ENCODE assay signal across 20 cellular contexts in the genomic region with DNA sequence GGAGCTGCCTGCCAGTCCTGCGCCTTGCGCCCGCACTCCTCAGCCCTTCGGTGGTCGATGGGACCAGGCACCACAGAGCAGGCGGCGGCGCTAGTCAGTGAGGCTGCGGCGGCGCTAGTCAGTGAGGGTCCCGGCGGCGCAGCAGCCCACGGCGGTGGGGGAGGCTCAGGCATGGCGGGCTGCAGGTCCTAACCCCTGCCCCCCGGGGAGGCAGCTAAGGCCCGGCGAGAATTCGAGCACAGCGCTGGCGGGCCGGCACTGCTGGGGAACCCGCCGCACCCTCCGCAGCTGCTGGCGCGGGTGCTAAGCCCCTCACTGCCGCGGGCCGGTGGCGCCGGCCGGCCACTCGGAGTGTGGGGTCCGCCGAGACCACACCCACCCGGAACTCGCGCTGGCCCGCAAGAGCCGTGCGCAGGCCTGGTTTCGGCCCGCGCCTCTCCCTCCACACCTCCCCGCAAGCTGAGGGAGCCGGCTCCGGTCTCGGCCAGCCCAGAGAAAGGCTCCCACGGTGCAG.
A peak's percentile ranks its signal among the peaks of the same experiment; 100 is the strongest.
DNase-seq lines count a peak whose midpoint lies in the region; ATAC-seq, FAIRE-seq and TF ChIP-seq lines count a peak whose summit lies in the region.
"Had no signal": no experiment of that assay in that cellular context is flagged by ENCODE, and none has a peak within 500 bp of the region (broad histone marks: within the 10 kb centered on the region; RNA-seq: fewer than 3 reads in every experiment).

No MANE protein-coding gene starts in this region.

- H3K9ac ChIP-seq in kidney (ENCODE audit: low read length in 2 of 2) = no peak overlapping the region

- no peak overlapping the region for H3K4me3 ChIP-seq in right cardiac atrium (ENCODE audit: low read length)
- no peak overlapping the region for H3K4me3 ChIP-seq in kidney (ENCODE audit: low read length in 2 of 2)
- H3K4me3 ChIP-seq in brain microvascular endothelial cell (ENCODE audit: low read depth, low read length) = no peak overlapping the region
- H3K4me3 ChIP-seq: A549, SJSA1 had no signal

- in situ Hi-C loops in brain microvascular endothelial cell (cut with HindIII; ENCODE audit: low pct_ligation_motif_present, low sequenced_read_pairs) = no loop called here

- ATAC-seq in right cardiac atrium (no peak), left cardiac atrium (no peak)
- ATAC-seq: A549 had no signal

- H3K27ac ChIP-seq in right cardiac atrium (ENCODE audit: low read length) = no peak overlapping the region
- H3K27ac ChIP-seq in kidney (ENCODE audit: low read depth in 2 of 2, low read length in 2 of 2) = no peak overlapping the region
- H3K27ac ChIP-seq in brain microvascular endothelial cell = no peak overlapping the region
- H3K27ac ChIP-seq: A549, SJSA1 had no signal

- FAIRE-seq in kidney (lab: Jason Lieb, UNC) (no peak), urothelium cell line (lab: Jason Lieb, UNC) (no peak)
- FAIRE-seq: A549, GM12891, RCC 7860 had no signal

- DNase-seq in right cardiac atrium (peak in 2 of 3 donors; percentile 38 to 43), left cardiac atrium (no peak), HuH-7 (ENCODE audit: low spot score) (peak; percentile 5), kidney (peak; percentile 70), urothelium cell line (ENCODE audit: low spot score) (peak; percentile 2), brain microvascular endothelial cell (no peak)
- DNase-seq in stimulated activated CD4-positive, alpha-beta T cell treated with anti-CD3 and anti-CD28 coated beads, Interleukin-4, amount 100 ng/mL, for 24 hours = no peak
- DNase-seq: DMS79 treated with DMSO at 0.1 percent for 48 hours, H7, KG1, NCI-H1092, NCI-H1436, NCI-H2029 treated with DMSO at 0.1 percent for 48 hours, NCI-H226, NCI-H524 treated with DMSO at 0.1 percent for 48 hours, NCI-H82 had no signal

- TF ChIP-seq CTCF in kidney (IDR thresholded peaks at IDR 0.05; ENCODE audit: borderline replicate concordance, extremely low read depth, insufficient read depth) = no peak
- no peak for TF ChIP-seq CTCF in brain microvascular endothelial cell (IDR thresholded peaks at IDR 0.05; ENCODE audit: low read depth, low read length, missing control alignments)

- H3K36me3 ChIP-seq in kidney (ENCODE audit: control insufficient read depth in 1 of 2, insufficient read depth in 2 of 2, low read length in 2 of 2) = no peaks in the 10 kb centered on the region
- H3K36me3 ChIP-seq in brain microvascular endothelial cell (replicated peaks) = no peaks in the 10 kb centered on the region
- H3K36me3 ChIP-seq: SJSA1 had no signal

- H3K4me1 ChIP-seq in right cardiac atrium (ENCODE audit: control insufficient read depth, insufficient read depth, low read length) (no peaks in the 10 kb centered on the region), kidney (ENCODE audit: control insufficient read depth in 1 of 2, insufficient read depth in 1 of 2, low read depth in 1 of 2, low read length in 2 of 2) (no peaks in the 10 kb centered on the region)
- H3K4me1 ChIP-seq: A549, SJSA1 had no signal

- 96% methylated on average over 51 of the region's 52 CpGs for WGBS in right cardiac atrium

- no peaks in the 10 kb centered on the region for H3K9me3 ChIP-seq in right cardiac atrium (ENCODE audit: control insufficient read depth, low read length)
- peaks cover 0 to 2% of the 10 kb centered on the region in 2 donors for H3K9me3 ChIP-seq in kidney (ENCODE audit: control insufficient read depth in 1 of 2, low read length in 2 of 2)
- H3K9me3 ChIP-seq: A549, SJSA1 had no signal

- H3K27me3 ChIP-seq in right cardiac atrium (ENCODE audit: control insufficient read depth, insufficient read depth) = no peaks in the 10 kb centered on the region
- no peaks in the 10 kb centered on the region for H3K27me3 ChIP-seq in brain microvascular endothelial cell (replicated peaks)
- H3K27me3 ChIP-seq: SJSA1 had no signal

- intact Hi-C loops in right cardiac atrium (cut with DNase I) (no loop called here), left cardiac atrium (cut with DNase I) (no loop called here), kidney (cut with DNase I) (no loop called here)

Comparison
In these comparisons a context has a peak if more than half of its experiments do, and no peak if none do; other contexts are left out.
1. DNase-seq: peak in right cardiac atrium (2 of 3), HuH-7 (single experiment), kidney (single experiment) and urothelium cell line (single experiment); none in left cardiac atrium (single experiment), brain microvascular endothelial cell (single experiment) and stimulated activated CD4-positive, alpha-beta T cell treated with anti-CD3 and anti-CD28 coated beads, Interleukin-4, amount 100 ng/mL, for 24 hours (single experiment).